9 cellular contexts compared by ENCODE assay signal in the genomic region with DNA sequence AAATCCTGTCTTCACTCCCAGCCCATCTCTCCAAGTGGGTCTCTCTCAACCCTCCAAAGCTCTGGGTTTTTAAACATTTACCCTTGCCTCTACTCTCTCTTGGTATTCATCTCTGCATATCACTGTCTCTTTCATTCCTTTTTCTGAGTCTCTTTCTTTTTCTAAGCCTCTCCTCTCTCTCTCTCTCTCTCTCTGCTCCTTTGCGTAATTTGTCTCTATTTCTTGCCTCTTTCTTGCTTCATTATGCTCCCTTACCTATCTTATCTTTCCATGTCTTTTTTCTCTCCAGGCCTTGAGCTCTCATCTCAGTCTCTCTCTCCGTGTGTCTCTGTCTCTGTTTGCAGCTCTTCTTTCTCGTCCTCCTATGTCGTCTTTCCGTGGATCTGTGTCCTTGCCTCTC. TPM values are rescaled to one million over a fixed set of nuclear protein-coding genes. Genes with fewer than 3 reads are reported as not detected.
DNase-seq lines count a peak whose midpoint lies in the region; ATAC-seq, FAIRE-seq and TF ChIP-seq lines count a peak whose summit lies in the region.
"Had no signal": no experiment of that assay in that cellular context is flagged by ENCODE, and none has a peak within 500 bp of the region (broad histone marks: within the 10 kb centered on the region; RNA-seq: fewer than 3 reads in every experiment).

No MANE protein-coding gene starts in this region.

- H3K4me1 Mint-ChIP-seq in naive B cell: peaks cover 20 to 26% (median 24%) of the 10 kb centered on the region in 3 donors

- intact Hi-C loops in ascending aorta (cut with DNase I): loop anchor here (2.0 kb wide), 1 partner anchor 28 kb away; a partner anchor contains a TSS

- peak overlapping the region; percentile 3 to 86 (median 56) for H3K4me3 Mint-ChIP-seq in naive B cell

- DNase-seq in ascending aorta (ENCODE audit: low spot score in 2 of 2) (no peak), naive B cell (no peak), erythroblast (lab: John Stamatoyannopoulos, UW) (no peak), D721Med (ENCODE audit: insufficient read length, low spot score) (no peak), mucosa of gallbladder (ENCODE audit: low spot score) (no peak), NCI-H1694 (lab: John Stamatoyannopoulos, UW) (no peak)

- peaks cover 17 to 29% (median 21%) of the 10 kb centered on the region in 10 experiments for H3K4me1 ChIP-seq in BLaER1 treated with 17β-estradiol and CSF1 and Interleukin-3, amounts not matched to agents 10 nM and 100 nM
- H3K4me1 ChIP-seq in HUES48 (ENCODE audit: control insufficient read depth, insufficient read depth, low read length) (peaks cover 7% of the 10 kb centered on the region), ascending aorta (peaks cover 5 to 8% of the 10 kb centered on the region in 2 donors)

- H3K27ac ChIP-seq in BLaER1 treated with 17β-estradiol and CSF1 and Interleukin-3, amounts not matched to agents 10 nM and 100 nM: no peak overlapping the region
- H3K27ac ChIP-seq in HUES48 (ENCODE audit: low read depth, low read length): no peak overlapping the region
- H3K27ac ChIP-seq in ascending aorta: no peak overlapping the region
- H3K27ac ChIP-seq: ovary had no signal

- TF ChIP-seq CTCF in ascending aorta (IDR thresholded peaks at IDR 0.05) (no peak), D721Med (IDR thresholded peaks at IDR 0.05; ENCODE audit: insufficient read depth, missing control alignments) (no peak)

- peaks cover 0 to 4% (median 0%) of the 10 kb centered on the region in 11 experiments; a peak in 1 of 22 replicates for H3K9me3 ChIP-seq in BLaER1 treated with 17β-estradiol and CSF1 and Interleukin-3, amounts not matched to agents 10 nM and 100 nM (replicated peaks in 1 of 11)
- H3K9me3 ChIP-seq in HUES48 (ENCODE audit: control insufficient read depth, insufficient read depth, low read length): no peaks in the 10 kb centered on the region
- no peaks in the 10 kb centered on the region for H3K9me3 ChIP-seq in ascending aorta
- H3K9me3 ChIP-seq: ovary had no signal

- no peak overlapping the region; a peak in 1 of 20 replicates for H3K4me3 ChIP-seq in BLaER1 treated with 17β-estradiol and CSF1 and Interleukin-3, amounts not matched to agents 10 nM and 100 nM
- H3K4me3 ChIP-seq in HUES48 (ENCODE audit: low read depth, low read length) (peak overlapping the region; percentile 44; the same call in 1 of the 2 replicates), ascending aorta (peak overlapping the region; percentile 73 to 79)

- no peak overlapping the region for H3K9ac ChIP-seq in BLaER1 treated with 17β-estradiol and CSF1 and Interleukin-3, amounts not matched to agents 10 nM and 100 nM
- H3K9ac ChIP-seq in HUES48 (ENCODE audit: low read depth, low read length): no peak overlapping the region

- no peaks in the 10 kb centered on the region; a peak in 1 of 22 replicates for H3K27me3 ChIP-seq in BLaER1 treated with 17β-estradiol and CSF1 and Interleukin-3, amounts not matched to agents 10 nM and 100 nM
- H3K27me3 ChIP-seq in HUES48 (ENCODE audit: control insufficient read depth, insufficient read depth, low read length): peaks cover 9% of the 10 kb centered on the region
- H3K27me3 ChIP-seq in ascending aorta: no peaks in the 10 kb centered on the region
- H3K27me3 ChIP-seq: ovary had no signal

- H3K4me2 ChIP-seq in BLaER1 treated with 17β-estradiol and CSF1 and Interleukin-3, amounts not matched to agents 10 nM and 100 nM: peak overlapping the region in 9 of 11 experiments; percentile 89 to 97 (median 94); a peak in 13 of 22 replicates

- H3K36me3 Mint-ChIP-seq in naive B cell: peaks cover 5 to 7% of the 10 kb centered on the region in 2 donors

- peaks cover 0 to 8% (median 0%) of the 10 kb centered on the region in 11 experiments; a peak in 2 of 22 replicates for H4K20me1 ChIP-seq in BLaER1 treated with 17β-estradiol and CSF1 and Interleukin-3, amounts not matched to agents 10 nM and 100 nM

- no peak for TF ChIP-seq POLR2A in erythroblast (IDR thresholded peaks at IDR 0.05; ENCODE audit: low read length)

- peaks cover 65 to 77% (median 74%) of the 10 kb centered on the region in 3 donors for H3K27me3 Mint-ChIP-seq in naive B cell

- H3K9me3 Mint-ChIP-seq in naive B cell: peaks cover 0 to 6% (median 0%) of the 10 kb centered on the region in 7 donors

- FAIRE-seq in D721Med (lab: Jason Lieb, UNC): no peak

- no peaks in the 10 kb centered on the region for H3K36me3 ChIP-seq in BLaER1 treated with 17β-estradiol and CSF1 and Interleukin-3, amounts not matched to agents 10 nM and 100 nM
- H3K36me3 ChIP-seq in HUES48 (ENCODE audit: control insufficient read depth, insufficient read depth, low read length): no peaks in the 10 kb centered on the region
- no peaks in the 10 kb centered on the region for H3K36me3 ChIP-seq in ascending aorta
- H3K36me3 ChIP-seq: ovary had no signal

- no peak for ATAC-seq in naive B cell (ENCODE audit: low read depth in 2 of 2)

- H3K27ac Mint-ChIP-seq in naive B cell: peak overlapping the region in 1 of 6 donors; percentile 34

RNA-seq across cellular contexts. Expression of a gene that starts 0.7 kb away (rescaled TPM):
- total RNA-seq in ascending aorta (0.43 TPM), mucosa of gallbladder (57.2 TPM)
- not detected for polyA plus RNA-seq in naive B cell (ENCODE audit: low read depth in 6 of 6)

RNA-seq across cellular contexts. Expression of a gene that starts 28.7 kb away (rescaled TPM):
- total RNA-seq in ascending aorta (8.9 TPM), mucosa of gallbladder (17.3 TPM)
- polyA plus RNA-seq in naive B cell (ENCODE audit: low read depth in 6 of 6): 1 to 10 TPM; 4.5 to 8.9 (median 7.1) TPM

RNA-seq across cellular contexts. Expression of a gene that starts 38.1 kb away (rescaled TPM):
- 28.4 TPM for total RNA-seq in ascending aorta
- polyA plus RNA-seq in naive B cell (ENCODE audit: low read depth in 6 of 6): 1 to 10 TPM in 5 of 6 donors, under 1 TPM in 1; 0.92 to 3.6 (median 2.7) TPM
- total RNA-seq in mucosa of gallbladder: 24.1 TPM

RNA-seq across cellular contexts. Expression of a gene that starts 56.8 kb away (rescaled TPM):
- 83.5 TPM for total RNA-seq in ascending aorta
- polyA plus RNA-seq in naive B cell (ENCODE audit: low read depth in 6 of 6): 100 to 1,000 TPM; 250 to 322 (median 270) TPM
- total RNA-seq in mucosa of gallbladder: 165 TPM

Comparison
In these comparisons a context has a peak if more than half of its experiments do, and no peak if none do; other contexts are left out.
1. H3K4me3 ChIP-seq: peak in HUES48 (single experiment) and ascending aorta (2 of 2); none in BLaER1 treated with 17β-estradiol and CSF1 and Interleukin-3, amounts not matched to agents 10 nM and 100 nM (0 of 10).
2. RNA of a gene that starts 0.7 kb away (total RNA-seq): 57.2 TPM in mucosa of gallbladder (single experiment); 0.43 TPM in ascending aorta (single experiment); every median in the first group is over 10 times any median in the second.